ENCODE assay signal across 20 cellular contexts in the genomic region with DNA sequence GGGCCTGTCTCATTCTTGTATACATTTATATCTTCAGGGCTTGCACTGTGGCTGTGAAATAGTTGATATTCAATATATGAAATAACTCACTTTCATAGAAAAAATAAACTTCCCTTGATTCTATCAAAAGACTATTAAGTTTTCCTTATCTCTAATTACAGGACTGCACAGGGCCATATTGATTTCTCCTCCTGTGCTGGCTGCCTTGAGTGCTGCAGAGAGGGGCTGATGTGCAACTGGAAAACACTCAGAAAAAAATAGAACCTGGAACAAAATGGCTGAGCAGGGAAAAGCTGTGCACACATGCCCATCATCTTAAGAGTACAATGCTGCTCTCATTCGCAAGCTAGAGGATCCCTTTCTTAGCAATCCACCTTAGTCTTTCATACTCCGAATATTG.
"Had no signal": no experiment of that assay in that cellular context is flagged by ENCODE, and none has a peak within 500 bp of the region (broad histone marks: within the 10 kb centered on the region; RNA-seq: fewer than 3 reads in every experiment).

No MANE protein-coding gene starts in this region.

- H3K4me3 Mint-ChIP-seq: effector memory CD8-positive, alpha-beta T cell; memory B cell; natural killer cell had no signal

- H3K4me1 Mint-ChIP-seq: memory B cell had no signal

- H3K36me3 Mint-ChIP-seq: memory B cell, natural killer cell had no signal

- H3K27me3 Mint-ChIP-seq: effector memory CD8-positive, alpha-beta T cell; memory B cell had no signal

- H3K9me3 Mint-ChIP-seq: effector memory CD8-positive, alpha-beta T cell; memory B cell; natural killer cell had no signal

- FAIRE-seq: keratinocyte, pancreas had no signal

- ATAC-seq: effector memory CD8-positive, alpha-beta T cell; natural killer cell; pancreas; right lobe of liver had no signal

- DNase-seq: cortex of kidney; effector memory CD8-positive, alpha-beta T cell; erythroblast; esophagus squamous epithelium; head of caudate nucleus; left ventricle myocardium superior; natural killer cell; pancreas; retina; right lobe of liver; stimulated activated CD4-positive, alpha-beta T cell treated with anti-CD3 and anti-CD28 coated beads, Interleukin-12 subunit alpha, Interleukin-12 subunit beta, amount 100 ng/mL, for 4 hours; stimulated activated CD4-positive, alpha-beta T cell treated with anti-CD3 and anti-CD28 coated beads, Interleukin-1b, Interleukin-23, amount 100 ng/mL, for 48 hours; stimulated activated CD4-positive, alpha-beta T cell treated with anti-CD3 and anti-CD28 coated beads, Interleukin-4, amount 100 ng/mL, for 1 hour; stimulated activated CD8-positive, alpha-beta memory T cell treated with anti-CD3 and anti-CD28 coated beads, Interleukin-4, amount 100 ng/mL, for 48 hours; stimulated activated naive CD4-positive, alpha-beta T cell treated with Interleukin-2 at 50 U/mL for 16 hours; stomach; thyroid gland; trophoblast cell had no signal

- H3K27ac Mint-ChIP-seq: effector memory CD8-positive, alpha-beta T cell; memory B cell; natural killer cell had no signal
